2 cellular contexts compared by ENCODE assay signal in genomic region chr19:47423203-47423882, GRCh38.
TF ChIP-seq lines count a peak whose summit lies in the region.

No MANE protein-coding gene starts in this region.

TF ChIP-seq in A549, 52 proteins besides CTCF, POLR2A, EP300 and RAD21:
- no peak for TF ChIP-seq SREBF2 (IDR thresholded peaks at IDR 0.05)
- no peak for TF ChIP-seq PBX3 (IDR thresholded peaks at IDR 0.05)
- 0 out of 2 replicates have a peak, but pooled peaks have one; percentile 9 for TF ChIP-seq CHD4 (IDR thresholded peaks at IDR 0.05; ENCODE audit: borderline replicate concordance)

TF ChIP-seq in IMR-90, 13 proteins besides CTCF, POLR2A, EP300 and RAD21:
- TF ChIP-seq USF2 (IDR thresholded peaks at IDR 0.05; ENCODE audit: low read depth, low read length) (no peak), FOS (IDR thresholded peaks at IDR 0.05; ENCODE audit: low read depth, low read length) (no peak), RFX5 (IDR thresholded peaks at IDR 0.05; ENCODE audit: low read depth, low read length) (no peak), CHD1 (IDR thresholded peaks at IDR 0.05; ENCODE audit: low read depth, low read length) (no peak), MAZ (IDR thresholded peaks at IDR 0.05; ENCODE audit: borderline replicate concordance, low read depth, low read length) (no peak), MXI1 (IDR thresholded peaks at IDR 0.05; ENCODE audit: borderline replicate concordance, low read depth, low read length) (no peak), BHLHE40 (IDR thresholded peaks at IDR 0.05; ENCODE audit: low read depth, low read length) (no peak)
TF ChIP-seq in IMR-90: peak in this region for 0.
